In the genomic region with DNA sequence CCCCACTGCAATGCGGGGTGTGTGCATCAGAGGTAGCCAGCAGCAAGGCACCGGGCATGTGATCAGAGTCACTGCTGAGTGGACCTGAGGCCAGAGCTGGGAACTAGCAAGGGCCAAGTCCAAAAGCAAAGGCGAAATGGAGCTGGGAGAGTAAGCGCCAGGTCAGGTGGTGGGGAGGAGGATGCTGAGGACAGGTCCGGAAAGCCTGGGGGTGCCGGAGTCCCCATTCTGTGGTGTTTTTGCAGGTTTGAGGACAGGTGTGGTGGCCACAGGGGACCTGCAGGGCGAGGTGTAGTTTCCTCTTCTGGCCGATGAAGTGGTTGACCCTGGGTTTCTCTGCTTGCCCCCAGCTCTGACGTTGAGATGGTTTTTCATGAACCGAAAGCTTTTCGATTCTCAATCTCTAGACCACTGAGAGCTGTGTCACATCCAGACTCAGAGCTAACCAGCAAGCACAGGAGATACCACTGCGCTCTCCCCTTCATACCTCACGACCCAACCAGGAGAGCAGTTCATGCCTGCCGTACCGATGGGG, we compare ENCODE assay signal across 13 cellular contexts. TPM values are rescaled to one million over a fixed set of nuclear protein-coding genes. Genes with fewer than 3 reads are reported as not detected.
DNase-seq lines count a peak whose midpoint lies in the region; ATAC-seq and TF ChIP-seq lines count a peak whose summit lies in the region.
"Had no signal": no experiment of that assay in that cellular context is flagged by ENCODE, and none has a peak within 500 bp of the region (broad histone marks: within the 10 kb centered on the region; RNA-seq: fewer than 3 reads in every experiment).

No MANE protein-coding gene starts in this region.

- H3K36me3 ChIP-seq in breast epithelium (no peaks in the 10 kb centered on the region), WERI-Rb-1 (no peaks in the 10 kb centered on the region)
- H3K36me3 ChIP-seq: esophagus muscularis mucosa had no signal

- H3K27me3 ChIP-seq in breast epithelium (no peaks in the 10 kb centered on the region), WERI-Rb-1 (ENCODE audit: insufficient read depth, low read depth, severe bottlenecking) (no peaks in the 10 kb centered on the region)
- H3K27me3 ChIP-seq: esophagus muscularis mucosa had no signal

- intact Hi-C loops in breast epithelium (cut with DNase I; ENCODE audit: low total_unique reads): no loop called here

- H3K27ac ChIP-seq in 22Rv1 (peak overlapping the region; percentile 96), breast epithelium (no peak overlapping the region), WERI-Rb-1 (no peak overlapping the region)
- H3K27ac ChIP-seq: esophagus muscularis mucosa had no signal

- TF ChIP-seq CTCF in 22Rv1 (IDR thresholded peaks at IDR 0.05): no peak
- TF ChIP-seq CTCF in breast epithelium (IDR thresholded peaks at IDR 0.05): no peak
- no peak for TF ChIP-seq CTCF in WERI-Rb-1 (IDR thresholded peaks at IDR 0.05; ENCODE audit: low read depth, low read length)

- peak; percentile 79 for ATAC-seq in GM19043 (IDR thresholded peaks at IDR 0.05; ENCODE audit: low read depth, unreplicated experiment)
- peak; percentile 88 for ATAC-seq in HG02642 (IDR thresholded peaks at IDR 0.05; ENCODE audit: poor library complexity, unreplicated experiment)
- peak; percentile 89 for ATAC-seq in HG03520 (IDR thresholded peaks at IDR 0.05; ENCODE audit: unreplicated experiment)
- ATAC-seq: activated CD4-positive, CD25-positive, alpha-beta regulatory T cell treated with anti-CD3 and anti-CD28 coated beads, Interleukin-2, amount 50 U/mL, for 24 hours had no signal

- H3K9me3 ChIP-seq in breast epithelium: no peaks in the 10 kb centered on the region
- no peaks in the 10 kb centered on the region for H3K9me3 ChIP-seq in WERI-Rb-1 (ENCODE audit: severe bottlenecking)
- H3K9me3 ChIP-seq: esophagus muscularis mucosa had no signal

- H3K4me3 ChIP-seq in breast epithelium: no peak overlapping the region
- H3K4me3 ChIP-seq in WERI-Rb-1 (ENCODE audit: low read depth, low read length): no peak overlapping the region
- H3K4me3 ChIP-seq: esophagus muscularis mucosa had no signal

- H3K4me1 ChIP-seq in breast epithelium: peaks cover 0 to 17% of the 10 kb centered on the region in 2 donors

- no peak for DNase-seq in breast epithelium (ENCODE audit: low spot score in 2 of 2)
- no peak for DNase-seq in activated CD8-positive, alpha-beta memory T cell treated with anti-CD3 and anti-CD28 coated beads, Interleukin-2, amount 50 U/mL, for 48 hours
- DNase-seq in WERI-Rb-1: no peak
- no peak for DNase-seq in DMS153 (lab: John Stamatoyannopoulos, UW)
- DNase-seq: amygdala; GF-D8; stimulated activated CD8-positive, alpha-beta memory T cell treated with anti-CD3 and anti-CD28 coated beads, Interleukin-4, amount 100 ng/mL, for 48 hours had no signal

- no peak for TF ChIP-seq POLR2A in breast epithelium (IDR thresholded peaks at IDR 0.05)

RNA-seq across cellular contexts. Expression of a gene that starts 35.0 kb away (rescaled TPM):
- 100 to 1,000 TPM in 1 of 3 donors, 10 to 100 TPM in 1, 1 to 10 TPM in 1; 6.6 to 110 (median 87.2) TPM for total RNA-seq in breast epithelium
